In genomic region chr2:191976436-191976835, GRCh38 we compare ENCODE assay signal across 20 cellular contexts.
A peak's percentile ranks its signal among the peaks of the same experiment; 100 is the strongest.
DNase-seq lines count a peak whose midpoint lies in the region; ATAC-seq and TF ChIP-seq lines count a peak whose summit lies in the region.
"Had no signal": no experiment of that assay in that cellular context is flagged by ENCODE, and none has a peak within 500 bp of the region (broad histone marks: within the 10 kb centered on the region; RNA-seq: fewer than 3 reads in every experiment).

No MANE protein-coding gene starts in this region.

- no peak overlapping the region for H3K27ac Mint-ChIP-seq in Calu3 (ENCODE audit: unreplicated experiment)
- H3K27ac Mint-ChIP-seq in osteocyte (ENCODE audit: unreplicated experiment): peak overlapping the region; percentile 80
- no peak overlapping the region for H3K27ac Mint-ChIP-seq in T-cell
- H3K27ac Mint-ChIP-seq: activated naive CD4-positive, alpha-beta T cell treated with anti-CD3 and anti-CD28 coated beads, Interleukin-2, amount 10 ng/mL, durations not matched to agents 7 days and 5 days; immature natural killer cell; WTC11 had no signal

- TF ChIP-seq CTCF in Calu3 (IDR thresholded peaks at IDR 0.05; ENCODE audit: unreplicated experiment) (no peak), fibroblast of pulmonary artery (IDR thresholded peaks at IDR 0.05; ENCODE audit: low read length, missing control alignments) (no peak), osteocyte (IDR thresholded peaks at IDR 0.05) (no peak)

- no peak overlapping the region for H3K27ac ChIP-seq in caudate nucleus (ENCODE audit: low read depth, low read length)
- H3K27ac ChIP-seq: foreskin keratinocyte, upper lobe of right lung had no signal

- no peak overlapping the region for H3K4me3 Mint-ChIP-seq in Calu3 (ENCODE audit: low read depth, unreplicated experiment)
- no peak overlapping the region for H3K4me3 Mint-ChIP-seq in osteocyte (ENCODE audit: unreplicated experiment)
- H3K4me3 Mint-ChIP-seq in T-cell: no peak overlapping the region
- H3K4me3 Mint-ChIP-seq: activated naive CD4-positive, alpha-beta T cell treated with anti-CD3 and anti-CD28 coated beads, Interleukin-2, amount 10 ng/mL, durations not matched to agents 7 days and 5 days; immature natural killer cell; WTC11 had no signal

- no peaks in the 10 kb centered on the region for H3K36me3 Mint-ChIP-seq in Calu3 (ENCODE audit: insufficient read depth, unreplicated experiment)
- H3K36me3 Mint-ChIP-seq in osteocyte (ENCODE audit: unreplicated experiment): peaks cover 14% of the 10 kb centered on the region
- H3K36me3 Mint-ChIP-seq in T-cell: no peaks in the 10 kb centered on the region
- H3K36me3 Mint-ChIP-seq: activated naive CD4-positive, alpha-beta T cell treated with anti-CD3 and anti-CD28 coated beads, Interleukin-2, amount 10 ng/mL, durations not matched to agents 7 days and 5 days had no signal

- CTCF ChIA-PET in Calu3 (lab: Charles Lee): no interaction called here
- CTCF ChIA-PET in T-cell (lab: Charles Lee): no interaction called here

- H3K27me3 Mint-ChIP-seq in Calu3 (ENCODE audit: unreplicated experiment) (no peaks in the 10 kb centered on the region), osteocyte (ENCODE audit: unreplicated experiment) (no peaks in the 10 kb centered on the region), T-cell (peaks cover 6 to 16% of the 10 kb centered on the region in 2 donors)

- peaks cover 22% of the 10 kb centered on the region for H3K4me1 Mint-ChIP-seq in Calu3 (ENCODE audit: low read depth, unreplicated experiment)
- H3K4me1 Mint-ChIP-seq in osteocyte (ENCODE audit: unreplicated experiment): peaks cover 41% of the 10 kb centered on the region
- no peaks in the 10 kb centered on the region for H3K4me1 Mint-ChIP-seq in T-cell
- H3K4me1 Mint-ChIP-seq: activated naive CD4-positive, alpha-beta T cell treated with anti-CD3 and anti-CD28 coated beads, Interleukin-2, amount 10 ng/mL, durations not matched to agents 7 days and 5 days; immature natural killer cell had no signal

- intact Hi-C loops in Calu3 (cut with micrococcal nuclease; ENCODE audit: unreplicated experiment): loop anchor here (5.0 kb wide), 1 partner anchor 99 kb away; no protein-coding TSS in a partner anchor

- DNase-seq in Calu3: peak; percentile 2
- peak; percentile 40 for DNase-seq in amniotic epithelial cell (ENCODE audit: low read depth)
- DNase-seq in fibroblast of pulmonary artery (ENCODE audit: low read depth): peak; percentile 88
- no peak for DNase-seq in osteocyte (ENCODE audit: extremely low spot score, unreplicated experiment)
- no peak for DNase-seq in NK-92 (lab: John Stamatoyannopoulos, UW; ENCODE audit: unreplicated experiment)
- no peak for DNase-seq in caudate nucleus (lab: John Stamatoyannopoulos, UW)
- no peak for DNase-seq in SHP77 treated with DMSO at 0.1 percent for 48 hours (lab: John Stamatoyannopoulos, UW)
- no peak for DNase-seq in T-cell
- DNase-seq: activated naive CD4-positive, alpha-beta T cell treated with anti-CD3 and anti-CD28 coated beads, Interleukin-2, amount 10 ng/mL, durations not matched to agents 7 days and 5 days; C1 segment of cervical spinal cord; DMS79 treated with DMSO at 0.1 percent for 48 hours; foreskin keratinocyte; immature natural killer cell; KBM-7; mucosa of descending colon; NCI-H1436 treated with DMSO at 0.1 percent for 48 hours; OCI-M1; stimulated activated CD4-positive, alpha-beta T cell treated with anti-CD3 and anti-CD28 coated beads, Interleukin-4, amount 100 ng/mL, for 1 hour; upper lobe of right lung had no signal

- BruUV-seq in Calu3 (replicated peaks; lab: Mats Ljungman, UMichigan): no TSS peak

- H3K9me3 Mint-ChIP-seq in Calu3 (ENCODE audit: low read depth, unreplicated experiment) (peaks cover 2% of the 10 kb centered on the region), osteocyte (ENCODE audit: unreplicated experiment) (no peaks in the 10 kb centered on the region), T-cell (peaks cover 0 to 4% (median 0%) of the 10 kb centered on the region in 3 donors)
- H3K9me3 Mint-ChIP-seq: activated naive CD4-positive, alpha-beta T cell treated with anti-CD3 and anti-CD28 coated beads, Interleukin-2, amount 10 ng/mL, durations not matched to agents 7 days and 5 days had no signal

- POLR2A ChIA-PET in T-cell (lab: Charles Lee): no interaction called here

- no peak for ATAC-seq in T-cell (replicated peaks in 1 of 4)
- ATAC-seq: foreskin keratinocyte, mucosa of descending colon, upper lobe of right lung, WTC11 had no signal

- H3K4me3 ChIP-seq in fibroblast of pulmonary artery (replicated peaks; ENCODE audit: low read depth, low read length): no peak overlapping the region
- H3K4me3 ChIP-seq: mucosa of descending colon, upper lobe of right lung had no signal

Comparison
In these comparisons a context has a peak if more than half of its experiments do, and no peak if none do; other contexts are left out.
1. DNase-seq: peak in Calu3 (single experiment), amniotic epithelial cell (single experiment) and fibroblast of pulmonary artery (single experiment); none in osteocyte (single experiment), NK-92 (single experiment), caudate nucleus (0 of 61), SHP77 treated with DMSO at 0.1 percent for 48 hours (single experiment) and T-cell (0 of 34).